Comparison of ENCODE assay signal across 11 cellular contexts in the genomic region with DNA sequence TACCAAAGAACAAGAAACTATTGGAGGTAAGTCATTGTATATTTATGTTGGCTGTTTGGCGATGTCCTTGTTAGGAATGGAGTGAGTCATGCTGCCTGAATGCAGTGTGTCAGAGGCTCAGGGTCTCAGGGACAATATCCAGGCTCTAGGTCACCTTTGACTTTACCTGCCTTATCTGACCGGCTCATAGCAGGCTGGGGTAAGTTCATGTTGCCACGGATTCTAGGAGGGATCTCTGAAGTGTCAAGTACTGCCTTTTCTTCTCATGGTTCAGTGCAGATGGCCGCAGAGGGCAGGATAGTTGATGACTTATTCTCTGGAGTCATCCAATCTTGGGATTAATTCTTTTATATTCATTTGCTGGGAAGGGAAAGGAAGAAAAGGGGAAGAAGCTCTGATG. TPM values are rescaled to one million over a fixed set of nuclear protein-coding genes. Genes with fewer than 3 reads are reported as not detected.
DNase-seq lines count a peak whose midpoint lies in the region; ATAC-seq, FAIRE-seq and TF ChIP-seq lines count a peak whose summit lies in the region.
"Had no signal": no experiment of that assay in that cellular context is flagged by ENCODE, and none has a peak within 500 bp of the region (broad histone marks: within the 10 kb centered on the region; RNA-seq: fewer than 3 reads in every experiment).

No MANE protein-coding gene starts in this region.

- no peak for TF ChIP-seq RAD21 in HepG2 (CRISPR knock-in tag; IDR thresholded peaks at IDR 0.05)

- CTCF ChIA-PET in HepG2 (lab: Yijun Ruan, JAX; ENCODE audit: low intra/inter-chr PET ratio, low total read pairs): no interaction called here

- no TSS peak for BruUV-seq in HepG2 (replicated peaks; lab: Mats Ljungman, UMichigan)

- in situ Hi-C loops in HepG2 (cut with HindIII; ENCODE audit: extremely low pct_ligation_motif_present, low pct_unique_long_range_greater_than_20kb): no loop called here

- no peak for TF ChIP-seq POLR2A in HepG2 (IDR thresholded peaks at IDR 0.05; ENCODE audit: insufficient read depth in 1 of 2, low read depth in 2 of 2, low read length in 2 of 2)
- no peak for TF ChIP-seq POLR2A in gastroesophageal sphincter (IDR thresholded peaks at IDR 0.05)

- H3K27ac Mint-ChIP-seq in endodermal cell: peak overlapping the region; percentile 90
- H3K27ac Mint-ChIP-seq: CD4-positive, CD25-positive, alpha-beta regulatory T cell had no signal

- H3K9me3 ChIP-seq in endodermal cell (ENCODE audit: control insufficient read depth, low read length) (no peaks in the 10 kb centered on the region), HepG2 (ENCODE audit: low read length) (no peaks in the 10 kb centered on the region), Karpas-422 (ENCODE audit: low read length) (no peaks in the 10 kb centered on the region), gastroesophageal sphincter (no peaks in the 10 kb centered on the region)
- H3K9me3 ChIP-seq: prostate gland had no signal

- H3K36me3 ChIP-seq in endodermal cell (ENCODE audit: control insufficient read depth, insufficient read depth, low read length) (no peaks in the 10 kb centered on the region), HepG2 (replicated peaks in 1 of 2; ENCODE audit: control insufficient read depth in 1 of 2, insufficient read depth in 2 of 2, low read length in 2 of 2) (no peaks in the 10 kb centered on the region), Karpas-422 (ENCODE audit: insufficient read depth, low read length) (no peaks in the 10 kb centered on the region), gastroesophageal sphincter (no peaks in the 10 kb centered on the region)
- H3K36me3 ChIP-seq: prostate gland had no signal

- H3K9me3 Mint-ChIP-seq in endodermal cell: no peaks in the 10 kb centered on the region

- no peak overlapping the region for H2AFZ ChIP-seq in HepG2 (ENCODE audit: low read length)
- no peak overlapping the region for H2AFZ ChIP-seq in Karpas-422 (ENCODE audit: low read length)

- H3K9ac ChIP-seq in endodermal cell (ENCODE audit: extremely low read depth, low read length, poor library complexity, severe bottlenecking) (no peak overlapping the region), HepG2 (ENCODE audit: insufficient read depth, low read depth, low read length) (no peak overlapping the region), Karpas-422 (ENCODE audit: low read length) (no peak overlapping the region)

- intact Hi-C loops in HepG2 (cut with micrococcal nuclease; ENCODE audit: unreplicated experiment): no loop called here
- intact Hi-C loops in dorsolateral prefrontal cortex (cut with DNase I): no loop called here

- POLR2A ChIA-PET in HepG2 (lab: Yijun Ruan, JAX): no interaction called here

- no peaks in the 10 kb centered on the region for H3K4me1 ChIP-seq in endodermal cell (ENCODE audit: control insufficient read depth, insufficient read depth, low read length)
- peaks cover 12% of the 10 kb centered on the region for H3K4me1 ChIP-seq in HepG2 (ENCODE audit: insufficient read depth, low read length)
- no peaks in the 10 kb centered on the region for H3K4me1 ChIP-seq in Karpas-422 (ENCODE audit: low read length)
- H3K4me1 ChIP-seq in gastroesophageal sphincter: peaks cover 0 to 11% (median 0%) of the 10 kb centered on the region in 3 donors
- H3K4me1 ChIP-seq: prostate gland had no signal

- ATAC-seq in HepG2 (peak; percentile 97), gastroesophageal sphincter (no peak)

- H3K4me1 Mint-ChIP-seq in endodermal cell: peaks cover 11% of the 10 kb centered on the region
- H3K4me1 Mint-ChIP-seq: CD4-positive, CD25-positive, alpha-beta regulatory T cell had no signal

- H3K27ac ChIP-seq in endodermal cell (ENCODE audit: low read depth, low read length) (no peak overlapping the region), HepG2 (ENCODE audit: extremely low read length, insufficient read depth, low read length) (no peak overlapping the region), Karpas-422 (ENCODE audit: low read length) (no peak overlapping the region), dorsolateral prefrontal cortex (no peak overlapping the region), gastroesophageal sphincter (peak overlapping the region in 1 of 4 donors; percentile 13)
- H3K27ac ChIP-seq: prostate gland had no signal

- H3K79me2 ChIP-seq in HepG2 (ENCODE audit: insufficient read depth, low read length): no peaks in the 10 kb centered on the region
- no peaks in the 10 kb centered on the region for H3K79me2 ChIP-seq in Karpas-422 (ENCODE audit: low read length)

- DNase-seq in Daoy (ENCODE audit: low read depth): peak; percentile 82
- DNase-seq in NCI-H82 (lab: John Stamatoyannopoulos, UW): peak; percentile 79
- DNase-seq in endodermal cell: peak; percentile 79
- peak; percentile 67 for DNase-seq in HepG2 (ENCODE audit: low spot score)
- no peak for DNase-seq in Karpas-422
- no peak for DNase-seq in dorsolateral prefrontal cortex
- DNase-seq in NCI-H1417 (lab: John Stamatoyannopoulos, UW): no peak
- DNase-seq: CD4-positive, CD25-positive, alpha-beta regulatory T cell; kidney had no signal

- H3K4me2 ChIP-seq in HepG2 (ENCODE audit: low read depth, low read length) (no peak overlapping the region), Karpas-422 (ENCODE audit: low read depth, low read length, poor library complexity, severe bottlenecking) (no peak overlapping the region)

- FAIRE-seq in HepG2 (lab: Jason Lieb, UNC): no peak
- FAIRE-seq: kidney had no signal

- H3K4me3 Mint-ChIP-seq in endodermal cell: no peak overlapping the region
- H3K4me3 Mint-ChIP-seq: CD4-positive, CD25-positive, alpha-beta regulatory T cell had no signal

- H3K27me3 ChIP-seq in endodermal cell (ENCODE audit: control insufficient read depth, insufficient read depth, low read length, poor library complexity, severe bottlenecking) (no peaks in the 10 kb centered on the region), HepG2 (ENCODE audit: control insufficient read depth in 1 of 2, insufficient read depth in 2 of 2, low read length in 2 of 2) (0 out of 5 replicates have a peak, but pooled peaks cover 1 to 4% of the 10 kb centered on the region in 2 experiments), Karpas-422 (ENCODE audit: low read length) (no peaks in the 10 kb centered on the region), dorsolateral prefrontal cortex (peaks cover 0 to 3% (median 0%) of the 10 kb centered on the region in 45 donors), gastroesophageal sphincter (no peaks in the 10 kb centered on the region)

- WGBS in endodermal cell (ENCODE audit: insufficient coverage in 1 of 2, insufficient read length in 1 of 2), 2 experiments: 50 to 57% methylated on average over 1 to 4 of the region's 4 CpGs
- WGBS in HepG2 (ENCODE audit: low lambda C conversion rate): 0% methylated on average over 3 of the region's 4 CpGs
- 38 to 47% methylated on average over 2 of the region's 4 CpGs for WGBS in gastroesophageal sphincter (ENCODE audit: low coverage in 1 of 2), 2 donors

- TF ChIP-seq CTCF in endodermal cell (conservative IDR thresholded peaks at IDR 0.05): no peak
- TF ChIP-seq CTCF in HepG2 (CRISPR knock-in tag; IDR thresholded peaks at IDR 0.05): no peak
- TF ChIP-seq CTCF in dorsolateral prefrontal cortex (IDR thresholded peaks at IDR 0.05 in 54 of 56, conservative IDR thresholded peaks at IDR 0.05 in 2 of 56; ENCODE audit: low read depth in 1 of 56, partially characterized antibody in 56 of 56): no peak
- TF ChIP-seq CTCF in gastroesophageal sphincter (IDR thresholded peaks at IDR 0.05): no peak

- H3K36me3 Mint-ChIP-seq in endodermal cell (ENCODE audit: low read depth): no peaks in the 10 kb centered on the region
- H3K36me3 Mint-ChIP-seq: CD4-positive, CD25-positive, alpha-beta regulatory T cell had no signal

- no peak overlapping the region for H3K4me3 ChIP-seq in endodermal cell (ENCODE audit: low read length)
- H3K4me3 ChIP-seq in HepG2 (replicated peaks in 1 of 3; ENCODE audit: insufficient read depth in 1 of 3, low read depth in 2 of 3, low read length in 3 of 3): no peak overlapping the region
- no peak overlapping the region for H3K4me3 ChIP-seq in Karpas-422 (ENCODE audit: low read length)
- H3K4me3 ChIP-seq in dorsolateral prefrontal cortex: no peak overlapping the region
- H3K4me3 ChIP-seq in gastroesophageal sphincter: no peak overlapping the region
- H3K4me3 ChIP-seq: prostate gland had no signal

- no peaks in the 10 kb centered on the region for H3K9me2 ChIP-seq in Karpas-422 (replicated peaks; ENCODE audit: insufficient read depth, low read length)

- H4K20me1 ChIP-seq in HepG2 (ENCODE audit: insufficient read depth, low read length): no peaks in the 10 kb centered on the region
- no peaks in the 10 kb centered on the region for H4K20me1 ChIP-seq in Karpas-422 (ENCODE audit: insufficient read depth, low read depth, low read length)

- TF ChIP-seq EP300 in HepG2 (IDR thresholded peaks at IDR 0.05; ENCODE audit: low read depth in 2 of 2, low read length in 2 of 2) (no peak), HepG2 (CRISPR knock-in tag; IDR thresholded peaks at IDR 0.05; ENCODE audit: borderline replicate concordance) (no peak), gastroesophageal sphincter (IDR thresholded peaks at IDR 0.05) (no peak)

- H3K27me3 Mint-ChIP-seq in endodermal cell (ENCODE audit: insufficient read depth): no peaks in the 10 kb centered on the region

RNA-seq across cellular contexts. Expression of a gene that starts 53.2 kb away (rescaled TPM):
- total RNA-seq in Daoy (2014; rRNA removed; shearing (Covaris generic)): 0.09 and 0.11 TPM in 2 replicates
- total RNA-seq in endodermal cell (1 to 10 TPM in 1 of 2 donors, under 1 TPM in 1; 0.13 to 1.6 TPM), HepG2 (2016; rRNA removed; fragmentation: Illumina TruSeq; extraction: Trizol) (not detected in 2 replicates), dorsolateral prefrontal cortex (10 to 100 TPM; 15.4 to 89.4 (median 39.1) TPM), gastroesophageal sphincter (100 to 1,000 TPM in 1 of 4 donors, 10 to 100 TPM in 3; 11.0 to 121 (median 64.6) TPM)
- polyA plus RNA-seq in endodermal cell (2013, experiment 1 of 2): 14.1 TPM
- polyA plus RNA-seq in endodermal cell (2013, experiment 2 of 2): 12.6 TPM
- not detected in 2 replicates for total RNA-seq in HepG2 (2016; cell fraction: cytosol; rRNA removed; fragmentation: Illumina TruSeq; extraction: Trizol; ENCODE audit: low read depth)
- total RNA-seq in HepG2 (2016; cell fraction: insoluble cytoplasmic fraction; rRNA removed; fragmentation: Illumina TruSeq; extraction: Trizol): not detected in 2 replicates
- not detected in 2 replicates for total RNA-seq in HepG2 (2016; cell fraction: membrane; rRNA removed; fragmentation: Illumina TruSeq; extraction: Trizol)
- not detected in 2 replicates for total RNA-seq in HepG2 (2016; cell fraction: nucleus; rRNA removed; fragmentation: Illumina TruSeq; extraction: Trizol)
- not detected in 2 replicates for polyA plus RNA-seq in HepG2 (2011; rRNA removed)
- polyA plus RNA-seq in HepG2 (2011; cell fraction: cytosol; rRNA removed): not detected in 2 replicates
- polyA plus RNA-seq in HepG2 (2011; cell fraction: nucleus; rRNA removed): not detected in 2 replicates
- polyA plus RNA-seq in HepG2 (2012): 0.20 and 0.47 TPM in 2 replicates
- not detected in 2 replicates for polyA plus RNA-seq in HepG2 (2016; cell fraction: cytosol; fragmentation: Illumina TruSeq; extraction: Trizol; ENCODE audit: low read depth)
- polyA plus RNA-seq in HepG2 (2016; cell fraction: insoluble cytoplasmic fraction; fragmentation: Illumina TruSeq; extraction: Trizol; ENCODE audit: low read depth): not detected in 2 replicates
- polyA plus RNA-seq in HepG2 (2016; cell fraction: membrane; fragmentation: Illumina TruSeq; extraction: Trizol; ENCODE audit: low read depth): not detected in 2 replicates
- not detected in 2 replicates for polyA plus RNA-seq in HepG2 (2016; cell fraction: nucleus; fragmentation: Illumina TruSeq; extraction: Trizol; ENCODE audit: insufficient read depth, low read depth)
- polyA minus RNA-seq in HepG2 (2011; rRNA and poly(A)+ RNA removed; ENCODE audit: low replicate concordance): not detected in 2 replicates
- not detected in 2 replicates for polyA minus RNA-seq in HepG2 (2011; cell fraction: cytosol; rRNA and poly(A)+ RNA removed)
- polyA minus RNA-seq in HepG2 (2011; cell fraction: nucleus; rRNA and poly(A)+ RNA removed): not detected in 2 replicates
- total RNA-seq in Karpas-422 (2014; rRNA removed; shearing (Covaris generic); ENCODE audit: low replicate concordance): not detected in 2 replicates

Comparison
In these comparisons a context has a peak if more than half of its experiments do, and no peak if none do; other contexts are left out.
1. DNase-seq: peak in Daoy (single experiment), NCI-H82 (single experiment), endodermal cell (single experiment) and HepG2 (single experiment); none in Karpas-422 (single experiment), dorsolateral prefrontal cortex (0 of 10) and NCI-H1417 (0 of 3).
2. RNA of a gene that starts 53.2 kb away (total RNA-seq): 11.0 to 121 TPM in gastroesophageal sphincter and 15.4 to 89.4 TPM in dorsolateral prefrontal cortex; 0.13 to 1.6 TPM in endodermal cell, 0.09 to 0.11 TPM in Daoy, not detected in HepG2 and not detected in Karpas-422; every median in the first group is over 4 times any median in the second.